In the genomic region with DNA sequence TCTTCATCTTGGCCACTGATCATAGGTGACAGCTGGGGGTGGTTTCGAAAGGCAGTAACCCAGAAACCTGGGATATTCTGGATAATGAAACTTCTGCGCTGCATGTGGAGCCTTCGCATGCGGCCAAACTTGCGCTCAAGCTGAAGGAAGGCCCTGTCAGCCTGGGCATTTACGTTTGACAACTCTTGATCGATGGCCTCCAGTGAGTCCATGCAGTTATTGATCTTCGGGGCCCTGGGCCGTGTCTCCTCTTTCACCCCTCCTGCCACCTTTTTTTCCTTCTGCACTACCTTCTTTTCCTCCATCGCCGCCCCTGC, we compare ENCODE assay signal across 2 cellular contexts.
TF ChIP-seq lines count a peak whose summit lies in the region.

No MANE protein-coding gene starts in this region.

TF ChIP-seq in GM12878, 131 proteins besides CTCF, POLR2A, EP300 and RAD21:
- TF ChIP-seq DPF2 (IDR thresholded peaks at IDR 0.05): no peak
- TF ChIP-seq, protein P1, sequence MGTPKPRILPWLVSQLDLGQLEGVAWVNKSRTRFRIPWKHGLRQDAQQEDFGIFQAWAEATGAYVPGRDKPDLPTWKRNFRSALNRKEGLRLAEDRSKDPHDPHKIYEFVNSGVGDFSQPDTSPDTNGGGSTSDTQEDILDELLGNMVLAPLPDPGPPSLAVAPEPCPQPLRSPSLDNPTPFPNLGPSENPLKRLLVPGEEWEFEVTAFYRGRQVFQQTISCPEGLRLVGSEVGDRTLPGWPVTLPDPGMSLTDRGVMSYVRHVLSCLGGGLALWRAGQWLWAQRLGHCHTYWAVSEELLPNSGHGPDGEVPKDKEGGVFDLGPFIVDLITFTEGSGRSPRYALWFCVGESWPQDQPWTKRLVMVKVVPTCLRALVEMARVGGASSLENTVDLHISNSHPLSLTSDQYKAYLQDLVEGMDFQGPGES (IDR thresholded peaks at IDR 0.05): no peak
- no peak for TF ChIP-seq ZNF274 (IDR thresholded peaks at IDR 0.05; ENCODE audit: insufficient read depth, insufficient read length)
- TF ChIP-seq, protein P2, sequence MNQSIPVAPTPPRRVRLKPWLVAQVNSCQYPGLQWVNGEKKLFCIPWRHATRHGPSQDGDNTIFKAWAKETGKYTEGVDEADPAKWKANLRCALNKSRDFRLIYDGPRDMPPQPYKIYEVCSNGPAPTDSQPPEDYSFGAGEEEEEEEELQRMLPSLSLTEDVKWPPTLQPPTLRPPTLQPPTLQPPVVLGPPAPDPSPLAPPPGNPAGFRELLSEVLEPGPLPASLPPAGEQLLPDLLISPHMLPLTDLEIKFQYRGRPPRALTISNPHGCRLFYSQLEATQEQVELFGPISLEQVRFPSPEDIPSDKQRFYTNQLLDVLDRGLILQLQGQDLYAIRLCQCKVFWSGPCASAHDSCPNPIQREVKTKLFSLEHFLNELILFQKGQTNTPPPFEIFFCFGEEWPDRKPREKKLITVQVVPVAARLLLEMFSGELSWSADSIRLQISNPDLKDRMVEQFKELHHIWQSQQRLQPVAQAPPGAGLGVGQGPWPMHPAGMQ (IDR thresholded peaks at IDR 0.05; ENCODE audit: borderline replicate concordance): no peak
- no peak for TF ChIP-seq ZNF384 (IDR thresholded peaks at IDR 0.05; ENCODE audit: borderline replicate concordance, low read depth, low read length)
- TF ChIP-seq, protein P3, sequence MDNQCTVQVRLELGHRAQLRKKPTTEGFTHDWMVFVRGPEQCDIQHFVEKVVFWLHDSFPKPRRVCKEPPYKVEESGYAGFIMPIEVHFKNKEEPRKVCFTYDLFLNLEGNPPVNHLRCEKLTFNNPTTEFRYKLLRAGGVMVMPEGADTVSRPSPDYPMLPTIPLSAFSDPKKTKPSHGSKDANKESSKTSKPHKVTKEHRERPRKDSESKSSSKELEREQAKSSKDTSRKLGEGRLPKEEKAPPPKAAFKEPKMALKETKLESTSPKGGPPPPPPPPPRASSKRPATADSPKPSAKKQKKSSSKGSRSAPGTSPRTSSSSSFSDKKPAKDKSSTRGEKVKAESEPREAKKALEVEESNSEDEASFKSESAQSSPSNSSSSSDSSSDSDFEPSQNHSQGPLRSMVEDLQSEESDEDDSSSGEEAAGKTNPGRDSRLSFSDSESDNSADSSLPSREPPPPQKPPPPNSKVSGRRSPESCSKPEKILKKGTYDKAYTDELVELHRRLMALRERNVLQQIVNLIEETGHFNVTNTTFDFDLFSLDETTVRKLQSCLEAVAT (IDR thresholded peaks at IDR 0.05): peak; percentile 97
- no peak for TF ChIP-seq IKZF1 (conservative IDR thresholded peaks at IDR 0.05)

TF ChIP-seq in HepG2, 621 proteins besides CTCF, POLR2A, EP300 and RAD21 (continues in another document):
- TF ChIP-seq SETDB1 (CRISPR knock-in tag; IDR thresholded peaks at IDR 0.05; ENCODE audit: borderline replicate concordance): no peak
- TF ChIP-seq KDM5A (IDR thresholded peaks at IDR 0.05; ENCODE audit: borderline replicate concordance, low read length): no peak
- 0 out of 2 replicates have a peak, but pooled peaks have one; percentile 49 for TF ChIP-seq HOXA5 (CRISPR knock-in tag; IDR thresholded peaks at IDR 0.05)
- TF ChIP-seq, protein P4, sequence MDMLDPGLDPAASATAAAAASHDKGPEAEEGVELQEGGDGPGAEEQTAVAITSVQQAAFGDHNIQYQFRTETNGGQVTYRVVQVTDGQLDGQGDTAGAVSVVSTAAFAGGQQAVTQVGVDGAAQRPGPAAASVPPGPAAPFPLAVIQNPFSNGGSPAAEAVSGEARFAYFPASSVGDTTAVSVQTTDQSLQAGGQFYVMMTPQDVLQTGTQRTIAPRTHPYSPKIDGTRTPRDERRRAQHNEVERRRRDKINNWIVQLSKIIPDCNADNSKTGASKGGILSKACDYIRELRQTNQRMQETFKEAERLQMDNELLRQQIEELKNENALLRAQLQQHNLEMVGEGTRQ (IDR thresholded peaks at IDR 0.05; ENCODE audit: low read depth, low read length): no peak
- TF ChIP-seq, protein P4 (CRISPR knock-in tag; IDR thresholded peaks at IDR 0.05; ENCODE audit: borderline replicate concordance): no peak
- TF ChIP-seq MEIS1 (CRISPR knock-in tag; IDR thresholded peaks at IDR 0.05; ENCODE audit: borderline replicate concordance): peak; percentile 26; the same call in 1 of the 2 replicates
- TF ChIP-seq GZF1 (CRISPR knock-in tag; IDR thresholded peaks at IDR 0.05): no peak
- 0 out of 2 replicates have a peak, but pooled peaks have one; percentile 13 for TF ChIP-seq MIER3 (CRISPR knock-in tag; IDR thresholded peaks at IDR 0.05; ENCODE audit: borderline replicate concordance)
- peak; percentile 56; the same call in 1 of the 2 replicates for TF ChIP-seq ONECUT2 (CRISPR knock-in tag; IDR thresholded peaks at IDR 0.05)
- TF ChIP-seq, protein P5, sequence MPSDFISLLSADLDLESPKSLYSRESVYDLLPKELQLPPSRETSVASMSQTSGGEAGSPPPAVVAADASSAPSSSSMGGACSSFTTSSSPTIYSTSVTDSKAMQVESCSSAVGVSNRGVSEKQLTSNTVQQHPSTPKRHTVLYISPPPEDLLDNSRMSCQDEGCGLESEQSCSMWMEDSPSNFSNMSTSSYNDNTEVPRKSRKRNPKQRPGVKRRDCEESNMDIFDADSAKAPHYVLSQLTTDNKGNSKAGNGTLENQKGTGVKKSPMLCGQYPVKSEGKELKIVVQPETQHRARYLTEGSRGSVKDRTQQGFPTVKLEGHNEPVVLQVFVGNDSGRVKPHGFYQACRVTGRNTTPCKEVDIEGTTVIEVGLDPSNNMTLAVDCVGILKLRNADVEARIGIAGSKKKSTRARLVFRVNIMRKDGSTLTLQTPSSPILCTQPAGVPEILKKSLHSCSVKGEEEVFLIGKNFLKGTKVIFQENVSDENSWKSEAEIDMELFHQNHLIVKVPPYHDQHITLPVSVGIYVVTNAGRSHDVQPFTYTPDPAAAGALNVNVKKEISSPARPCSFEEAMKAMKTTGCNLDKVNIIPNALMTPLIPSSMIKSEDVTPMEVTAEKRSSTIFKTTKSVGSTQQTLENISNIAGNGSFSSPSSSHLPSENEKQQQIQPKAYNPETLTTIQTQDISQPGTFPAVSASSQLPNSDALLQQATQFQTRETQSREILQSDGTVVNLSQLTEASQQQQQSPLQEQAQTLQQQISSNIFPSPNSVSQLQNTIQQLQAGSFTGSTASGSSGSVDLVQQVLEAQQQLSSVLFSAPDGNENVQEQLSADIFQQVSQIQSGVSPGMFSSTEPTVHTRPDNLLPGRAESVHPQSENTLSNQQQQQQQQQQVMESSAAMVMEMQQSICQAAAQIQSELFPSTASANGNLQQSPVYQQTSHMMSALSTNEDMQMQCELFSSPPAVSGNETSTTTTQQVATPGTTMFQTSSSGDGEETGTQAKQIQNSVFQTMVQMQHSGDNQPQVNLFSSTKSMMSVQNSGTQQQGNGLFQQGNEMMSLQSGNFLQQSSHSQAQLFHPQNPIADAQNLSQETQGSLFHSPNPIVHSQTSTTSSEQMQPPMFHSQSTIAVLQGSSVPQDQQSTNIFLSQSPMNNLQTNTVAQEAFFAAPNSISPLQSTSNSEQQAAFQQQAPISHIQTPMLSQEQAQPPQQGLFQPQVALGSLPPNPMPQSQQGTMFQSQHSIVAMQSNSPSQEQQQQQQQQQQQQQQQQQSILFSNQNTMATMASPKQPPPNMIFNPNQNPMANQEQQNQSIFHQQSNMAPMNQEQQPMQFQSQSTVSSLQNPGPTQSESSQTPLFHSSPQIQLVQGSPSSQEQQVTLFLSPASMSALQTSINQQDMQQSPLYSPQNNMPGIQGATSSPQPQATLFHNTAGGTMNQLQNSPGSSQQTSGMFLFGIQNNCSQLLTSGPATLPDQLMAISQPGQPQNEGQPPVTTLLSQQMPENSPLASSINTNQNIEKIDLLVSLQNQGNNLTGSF (CRISPR knock-in tag; IDR thresholded peaks at IDR 0.05): 0 out of 2 replicates have a peak, but pooled peaks have one; percentile 5
- peak; percentile 4 for TF ChIP-seq SRSF1 (optimal IDR thresholded peaks at IDR 0.05; ENCODE audit: low read depth, low read length)
- TF ChIP-seq ZNF7 (CRISPR knock-in tag; IDR thresholded peaks at IDR 0.05): no peak
- TF ChIP-seq, protein P6, sequence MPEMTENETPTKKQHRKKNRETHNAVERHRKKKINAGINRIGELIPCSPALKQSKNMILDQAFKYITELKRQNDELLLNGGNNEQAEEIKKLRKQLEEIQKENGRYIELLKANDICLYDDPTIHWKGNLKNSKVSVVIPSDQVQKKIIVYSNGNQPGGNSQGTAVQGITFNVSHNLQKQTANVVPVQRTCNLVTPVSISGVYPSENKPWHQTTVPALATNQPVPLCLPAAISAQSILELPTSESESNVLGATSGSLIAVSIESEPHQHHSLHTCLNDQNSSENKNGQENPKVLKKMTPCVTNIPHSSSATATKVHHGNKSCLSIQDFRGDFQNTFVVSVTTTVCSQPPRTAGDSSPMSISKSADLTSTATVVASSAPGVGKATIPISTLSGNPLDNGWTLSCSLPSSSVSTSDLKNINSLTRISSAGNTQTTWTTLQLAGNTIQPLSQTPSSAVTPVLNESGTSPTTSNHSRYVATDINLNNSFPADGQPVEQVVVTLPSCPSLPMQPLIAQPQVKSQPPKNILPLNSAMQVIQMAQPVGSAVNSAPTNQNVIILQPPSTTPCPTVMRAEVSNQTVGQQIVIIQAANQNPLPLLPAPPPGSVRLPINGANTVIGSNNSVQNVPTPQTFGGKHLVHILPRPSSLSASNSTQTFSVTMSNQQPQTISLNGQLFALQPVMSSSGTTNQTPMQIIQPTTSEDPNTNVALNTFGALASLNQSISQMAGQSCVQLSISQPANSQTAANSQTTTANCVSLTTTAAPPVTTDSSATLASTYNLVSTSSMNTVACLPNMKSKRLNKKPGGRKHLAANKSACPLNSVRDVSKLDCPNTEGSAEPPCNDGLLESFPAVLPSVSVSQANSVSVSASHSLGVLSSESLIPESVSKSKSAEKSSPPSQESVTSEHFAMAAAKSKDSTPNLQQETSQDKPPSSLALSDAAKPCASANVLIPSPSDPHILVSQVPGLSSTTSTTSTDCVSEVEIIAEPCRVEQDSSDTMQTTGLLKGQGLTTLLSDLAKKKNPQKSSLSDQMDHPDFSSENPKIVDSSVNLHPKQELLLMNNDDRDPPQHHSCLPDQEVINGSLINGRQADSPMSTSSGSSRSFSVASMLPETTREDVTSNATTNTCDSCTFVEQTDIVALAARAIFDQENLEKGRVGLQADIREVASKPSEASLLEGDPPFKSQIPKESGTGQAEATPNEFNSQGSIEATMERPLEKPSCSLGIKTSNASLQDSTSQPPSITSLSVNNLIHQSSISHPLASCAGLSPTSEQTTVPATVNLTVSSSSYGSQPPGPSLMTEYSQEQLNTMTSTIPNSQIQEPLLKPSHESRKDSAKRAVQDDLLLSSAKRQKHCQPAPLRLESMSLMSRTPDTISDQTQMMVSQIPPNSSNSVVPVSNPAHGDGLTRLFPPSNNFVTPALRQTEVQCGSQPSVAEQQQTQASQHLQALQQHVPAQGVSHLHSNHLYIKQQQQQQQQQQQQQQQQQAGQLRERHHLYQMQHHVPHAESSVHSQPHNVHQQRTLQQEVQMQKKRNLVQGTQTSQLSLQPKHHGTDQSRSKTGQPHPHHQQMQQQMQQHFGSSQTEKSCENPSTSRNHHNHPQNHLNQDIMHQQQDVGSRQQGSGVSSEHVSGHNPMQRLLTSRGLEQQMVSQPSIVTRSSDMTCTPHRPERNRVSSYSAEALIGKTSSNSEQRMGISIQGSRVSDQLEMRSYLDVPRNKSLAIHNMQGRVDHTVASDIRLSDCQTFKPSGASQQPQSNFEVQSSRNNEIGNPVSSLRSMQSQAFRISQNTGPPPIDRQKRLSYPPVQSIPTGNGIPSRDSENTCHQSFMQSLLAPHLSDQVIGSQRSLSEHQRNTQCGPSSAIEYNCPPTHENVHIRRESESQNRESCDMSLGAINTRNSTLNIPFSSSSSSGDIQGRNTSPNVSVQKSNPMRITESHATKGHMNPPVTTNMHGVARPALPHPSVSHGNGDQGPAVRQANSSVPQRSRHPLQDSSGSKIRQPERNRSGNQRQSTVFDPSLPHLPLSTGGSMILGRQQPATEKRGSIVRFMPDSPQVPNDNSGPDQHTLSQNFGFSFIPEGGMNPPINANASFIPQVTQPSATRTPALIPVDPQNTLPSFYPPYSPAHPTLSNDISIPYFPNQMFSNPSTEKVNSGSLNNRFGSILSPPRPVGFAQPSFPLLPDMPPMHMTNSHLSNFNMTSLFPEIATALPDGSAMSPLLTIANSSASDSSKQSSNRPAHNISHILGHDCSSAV (CRISPR knock-in tag; IDR thresholded peaks at IDR 0.05; ENCODE audit: borderline replicate concordance): no peak
- TF ChIP-seq TBL1XR1 (IDR thresholded peaks at IDR 0.05; ENCODE audit: borderline replicate concordance, low read length, partially characterized antibody): no peak
- TF ChIP-seq, protein P7, sequence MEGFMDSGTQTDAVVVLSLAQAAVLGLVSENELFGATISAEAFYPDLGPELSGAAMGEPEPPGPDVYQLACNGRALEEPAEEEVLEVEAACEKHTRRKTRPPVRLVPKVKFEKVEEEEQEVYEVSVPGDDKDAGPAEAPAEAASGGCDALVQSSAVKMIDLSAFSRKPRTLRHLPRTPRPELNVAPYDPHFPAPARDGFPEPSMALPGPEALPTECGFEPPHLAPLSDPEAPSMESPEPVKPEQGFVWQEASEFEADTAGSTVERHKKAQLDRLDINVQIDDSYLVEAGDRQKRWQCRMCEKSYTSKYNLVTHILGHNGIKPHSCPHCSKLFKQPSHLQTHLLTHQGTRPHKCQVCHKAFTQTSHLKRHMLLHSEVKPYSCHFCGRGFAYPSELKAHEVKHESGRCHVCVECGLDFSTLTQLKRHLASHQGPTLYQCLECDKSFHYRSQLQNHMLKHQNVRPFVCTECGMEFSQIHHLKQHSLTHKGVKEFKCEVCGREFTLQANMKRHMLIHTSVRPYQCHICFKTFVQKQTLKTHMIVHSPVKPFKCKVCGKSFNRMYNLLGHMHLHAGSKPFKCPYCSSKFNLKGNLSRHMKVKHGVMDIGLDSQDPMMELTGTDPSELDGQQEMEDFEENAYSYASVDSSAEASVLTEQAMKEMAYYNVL (CRISPR knock-in tag; IDR thresholded peaks at IDR 0.05; ENCODE audit: borderline replicate concordance): no peak
- 0 out of 2 replicates have a peak, but pooled peaks have one; percentile 40 for TF ChIP-seq ZNF17 (CRISPR knock-in tag; IDR thresholded peaks at IDR 0.05)
- TF ChIP-seq, protein P8, sequence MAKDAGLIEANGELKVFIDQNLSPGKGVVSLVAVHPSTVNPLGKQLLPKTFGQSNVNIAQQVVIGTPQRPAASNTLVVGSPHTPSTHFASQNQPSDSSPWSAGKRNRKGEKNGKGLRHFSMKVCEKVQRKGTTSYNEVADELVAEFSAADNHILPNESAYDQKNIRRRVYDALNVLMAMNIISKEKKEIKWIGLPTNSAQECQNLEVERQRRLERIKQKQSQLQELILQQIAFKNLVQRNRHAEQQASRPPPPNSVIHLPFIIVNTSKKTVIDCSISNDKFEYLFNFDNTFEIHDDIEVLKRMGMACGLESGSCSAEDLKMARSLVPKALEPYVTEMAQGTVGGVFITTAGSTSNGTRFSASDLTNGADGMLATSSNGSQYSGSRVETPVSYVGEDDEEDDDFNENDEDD (CRISPR knock-in tag; IDR thresholded peaks at IDR 0.05; ENCODE audit: borderline replicate concordance): peak; percentile 55; the same call in 1 of the 2 replicates
- no peak for TF ChIP-seq ZFX (CRISPR knock-in tag; IDR thresholded peaks at IDR 0.05; ENCODE audit: low read depth)
- no peak for TF ChIP-seq SOX6 (IDR thresholded peaks at IDR 0.05)
- TF ChIP-seq SOX6 (CRISPR knock-in tag; IDR thresholded peaks at IDR 0.05): no peak
- TF ChIP-seq CREB1 (IDR thresholded peaks at IDR 0.05): no peak
- 0 out of 2 replicates have a peak, but pooled peaks have one; percentile 77 for TF ChIP-seq CREB1 (CRISPR knock-in tag; IDR thresholded peaks at IDR 0.05)
- peak; percentile 84 for TF ChIP-seq KAT2B (IDR thresholded peaks at IDR 0.05; ENCODE audit: borderline replicate concordance, low read depth, low read length)
- no peak for TF ChIP-seq TCF12 (IDR thresholded peaks at IDR 0.05)
- 0 out of 2 replicates have a peak, but pooled peaks have one; percentile 50 for TF ChIP-seq TCF12 (CRISPR knock-in tag; IDR thresholded peaks at IDR 0.05)
- 0 out of 2 replicates have a peak, but pooled peaks have one; percentile 51 for TF ChIP-seq SRY (CRISPR knock-in tag; IDR thresholded peaks at IDR 0.05)
